ENCODE assay signal across 10 cellular contexts in the genomic region with DNA sequence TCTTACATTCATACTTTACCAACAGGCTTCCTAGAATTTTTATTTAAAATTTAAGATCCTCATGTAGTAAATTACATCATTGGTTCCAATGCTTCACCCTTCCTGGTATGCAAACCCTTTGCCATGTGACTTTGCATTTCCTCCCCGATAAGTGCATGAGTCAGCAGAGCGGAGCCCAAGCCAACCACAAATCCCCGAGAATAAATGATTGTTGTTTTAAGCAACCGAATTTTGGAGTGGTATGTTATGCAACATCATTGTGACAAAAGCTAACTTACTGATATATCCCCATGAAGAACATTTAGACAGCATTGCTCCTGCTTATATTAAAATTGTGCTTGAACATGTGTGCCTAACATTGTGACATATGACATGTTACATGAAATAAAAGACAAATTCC.
DNase-seq lines count a peak whose midpoint lies in the region; ATAC-seq, FAIRE-seq and TF ChIP-seq lines count a peak whose summit lies in the region.
"Had no signal": no experiment of that assay in that cellular context is flagged by ENCODE, and none has a peak within 500 bp of the region (broad histone marks: within the 10 kb centered on the region; RNA-seq: fewer than 3 reads in every experiment).

No MANE protein-coding gene starts in this region.

- peak; percentile 50 for DNase-seq in AG09319 (ENCODE audit: extremely low read depth, low read depth)
- DNase-seq in amniotic epithelial cell (ENCODE audit: low read depth) = peak; percentile 90
- DNase-seq in keratinocyte (ENCODE audit: low read depth, low spot score) = peak; percentile 26
- no peak for DNase-seq in right lobe of liver
- DNase-seq in activated T-cell treated with anti-CD3 and anti-CD28 coated beads, Interleukin-2, amount 50 U/mL, for 4 hours = no peak
- no peak for DNase-seq in neuronal stem cell (ENCODE audit: low spot score)
- DNase-seq: NCI-H187 treated with DMSO at 0.1 percent for 48 hours had no signal

- H2AK5ac ChIP-seq in neuronal stem cell (ENCODE audit: low read depth, low read length) = no peak overlapping the region

- no peak overlapping the region for H3K18ac ChIP-seq in neuronal stem cell (ENCODE audit: low read length)

- dilution Hi-C loops in keratinocyte (cut with MboI; ENCODE audit: extremely low pct_ligation_motif_present, low sequenced_read_pairs) = no loop called here

- H3K4me1 ChIP-seq in HUES6 (ENCODE audit: control insufficient read depth, insufficient read depth, low read length) = peaks cover 17% of the 10 kb centered on the region
- peaks cover 3% of the 10 kb centered on the region for H3K4me1 ChIP-seq in keratinocyte (ENCODE audit: control insufficient read depth, extremely low read depth, insufficient read depth, low read length)
- H3K4me1 ChIP-seq in right lobe of liver = no peaks in the 10 kb centered on the region
- no peaks in the 10 kb centered on the region for H3K4me1 ChIP-seq in neuronal stem cell (ENCODE audit: control insufficient read depth in 2 of 2, insufficient read depth in 1 of 2, low read depth in 1 of 2, low read length in 2 of 2)

- intact Hi-C loops in right lobe of liver (cut with DNase I) = no loop called here

- H3K9ac ChIP-seq in HUES6 (ENCODE audit: low read length) = peak overlapping the region; percentile 26
- no peak overlapping the region for H3K9ac ChIP-seq in keratinocyte (ENCODE audit: control insufficient read depth, extremely low read depth, insufficient read depth, low read length)
- H3K9ac ChIP-seq in neuronal stem cell (ENCODE audit: low read depth, low read length, poor library complexity) = no peak overlapping the region

- WGBS in right lobe of liver (ENCODE audit: insufficient coverage, low coverage, low lambda C conversion rate, missing lambda C conversion rate) = 37% methylated on average over 4 of the region's 4 CpGs
- no CpG with 5 or more reads among the region's 4 CpGs for WGBS in neuronal stem cell (ENCODE audit: extremely low coverage in 2 of 2, insufficient read length in 2 of 2, insufficient replicate concordance in 1 of 2), 2 donors

- H3K4me3 ChIP-seq in HUES6 (ENCODE audit: low read depth, low read length) = no peak overlapping the region; the same call in 1 of the 2 replicates
- H3K4me3 ChIP-seq in keratinocyte (ENCODE audit: control insufficient read depth in 2 of 3, extremely low read depth in 1 of 3, insufficient read depth in 2 of 3, low read depth in 1 of 3, low read length in 3 of 3) = no peak overlapping the region
- no peak overlapping the region for H3K4me3 ChIP-seq in right lobe of liver
- no peak overlapping the region for H3K4me3 ChIP-seq in neuronal stem cell (ENCODE audit: low read length in 2 of 2)

- no peaks in the 10 kb centered on the region for H3K79me2 ChIP-seq in keratinocyte (ENCODE audit: control insufficient read depth, insufficient read depth, low read length)

- H3K36me3 Mint-ChIP-seq in activated T-cell treated with anti-CD3 and anti-CD28 coated beads, Interleukin-2, amount 50 U/mL, for 4 hours (ENCODE audit: insufficient read depth) = no peaks in the 10 kb centered on the region

- no peak overlapping the region for H2BK15ac ChIP-seq in neuronal stem cell (ENCODE audit: low read length)

- TF ChIP-seq CTCF in AG09319 (IDR thresholded peaks at IDR 0.05; ENCODE audit: low read depth, low read length) (no peak), keratinocyte (optimal IDR thresholded peaks at IDR 0.05 in 1 of 3, IDR thresholded peaks at IDR 0.05 in 1 of 3, conservative IDR thresholded peaks at IDR 0.05 in 1 of 3; ENCODE audit: extremely low read depth in 1 of 3, insufficient read depth in 2 of 3, low read length in 3 of 3) (no peak), right lobe of liver (IDR thresholded peaks at IDR 0.05) (no peak)

- H4K8ac ChIP-seq in neuronal stem cell (ENCODE audit: low read depth, low read length) = no peak overlapping the region

- H3K4me2 ChIP-seq in keratinocyte (ENCODE audit: control insufficient read depth, extremely low read depth, insufficient read depth, low read depth, low read length) = no peak overlapping the region
- no peak overlapping the region for H3K4me2 ChIP-seq in neuronal stem cell (ENCODE audit: insufficient read depth, low read length, poor library complexity, severe bottlenecking)

- no peaks in the 10 kb centered on the region for H4K20me1 ChIP-seq in keratinocyte (ENCODE audit: control insufficient read depth, extremely low read depth, insufficient read depth, low read length)

- no peaks in the 10 kb centered on the region for H3K9me1 ChIP-seq in keratinocyte (ENCODE audit: control insufficient read depth, extremely low read depth, insufficient read depth, low read length)

- H4K91ac ChIP-seq in neuronal stem cell (ENCODE audit: low read depth, low read length, poor library complexity) = no peak overlapping the region

- H3K27me3 Mint-ChIP-seq in activated T-cell treated with anti-CD3 and anti-CD28 coated beads, Interleukin-2, amount 50 U/mL, for 4 hours (ENCODE audit: low read depth) = no peaks in the 10 kb centered on the region

- no peaks in the 10 kb centered on the region for H3K79me1 ChIP-seq in neuronal stem cell (ENCODE audit: low read depth, low read length)

- no peak overlapping the region for H3K23ac ChIP-seq in neuronal stem cell (ENCODE audit: low read depth, low read length, poor library complexity)

- no peak overlapping the region for H2BK120ac ChIP-seq in neuronal stem cell (ENCODE audit: low read depth, low read length)

- TF ChIP-seq POLR2A in right lobe of liver (IDR thresholded peaks at IDR 0.05) = no peak

- H2AFZ ChIP-seq in keratinocyte (ENCODE audit: control insufficient read depth, low read length) (no peak overlapping the region), neuronal stem cell (ENCODE audit: low read length) (no peak overlapping the region)

- H3K36me3 ChIP-seq in HUES6 (ENCODE audit: control insufficient read depth, insufficient read depth, low read length) (no peaks in the 10 kb centered on the region), keratinocyte (ENCODE audit: control insufficient read depth in 2 of 2, extremely low read depth in 1 of 2, insufficient read depth in 2 of 2, low read length in 2 of 2) (no peaks in the 10 kb centered on the region), right lobe of liver (no peaks in the 10 kb centered on the region), neuronal stem cell (replicated peaks in 1 of 2; ENCODE audit: control insufficient read depth in 2 of 2, insufficient read depth in 2 of 2, low read length in 2 of 2) (no peaks in the 10 kb centered on the region)

- no peaks in the 10 kb centered on the region for H3K4me1 Mint-ChIP-seq in activated T-cell treated with anti-CD3 and anti-CD28 coated beads, Interleukin-2, amount 50 U/mL, for 4 hours (ENCODE audit: low read depth)

- ATAC-seq in right lobe of liver = no peak
- no peak for ATAC-seq in activated T-cell treated with anti-CD3 and anti-CD28 coated beads, Interleukin-2, amount 50 U/mL, for 4 hours
- ATAC-seq in HG03460 (IDR thresholded peaks at IDR 0.05; ENCODE audit: unreplicated experiment) = no peak

- no peak overlapping the region for H2BK5ac ChIP-seq in neuronal stem cell (ENCODE audit: low read length)

- no peak overlapping the region for H3K14ac ChIP-seq in neuronal stem cell (ENCODE audit: low read length)

- no peaks in the 10 kb centered on the region for H3K9me3 Mint-ChIP-seq in activated T-cell treated with anti-CD3 and anti-CD28 coated beads, Interleukin-2, amount 50 U/mL, for 4 hours

- no peaks in the 10 kb centered on the region for H3K9me3 ChIP-seq in HUES6 (ENCODE audit: control insufficient read depth, insufficient read depth, low read depth, low read length)
- H3K9me3 ChIP-seq in keratinocyte (ENCODE audit: control insufficient read depth, low read depth, low read length) = no peaks in the 10 kb centered on the region
- H3K9me3 ChIP-seq in right lobe of liver = no peaks in the 10 kb centered on the region
- no peaks in the 10 kb centered on the region for H3K9me3 ChIP-seq in neuronal stem cell (replicated peaks in 1 of 2; ENCODE audit: control insufficient read depth in 2 of 2, insufficient read depth in 1 of 2, low read depth in 1 of 2, low read length in 2 of 2)

- no peak overlapping the region for H2BK12ac ChIP-seq in neuronal stem cell (ENCODE audit: low read length)

- no peak overlapping the region for H3K4ac ChIP-seq in neuronal stem cell (ENCODE audit: low read length)

- no peak overlapping the region for H3K4me3 Mint-ChIP-seq in activated T-cell treated with anti-CD3 and anti-CD28 coated beads, Interleukin-2, amount 50 U/mL, for 4 hours

- no peaks in the 10 kb centered on the region for H3K27me3 ChIP-seq in HUES6 (ENCODE audit: control insufficient read depth, insufficient read depth, low read length)
- no peaks in the 10 kb centered on the region for H3K27me3 ChIP-seq in keratinocyte (ENCODE audit: control insufficient read depth, extremely low read depth, insufficient read depth, low read length)
- no peaks in the 10 kb centered on the region for H3K27me3 ChIP-seq in right lobe of liver
- no peaks in the 10 kb centered on the region for H3K27me3 ChIP-seq in neuronal stem cell (ENCODE audit: control insufficient read depth in 3 of 3, insufficient read depth in 3 of 3, low read depth in 1 of 3, low read length in 3 of 3)

- H3K27ac ChIP-seq in HUES6 (ENCODE audit: low read depth, low read length) (peak overlapping the region; percentile 59), keratinocyte (ENCODE audit: control insufficient read depth, insufficient read depth, low read length) (no peak overlapping the region), right lobe of liver (no peak overlapping the region), neuronal stem cell (replicated peaks; ENCODE audit: low read length) (no peak overlapping the region)

- FAIRE-seq in keratinocyte (lab: Jason Lieb, UNC) = peak; percentile 36
- FAIRE-seq: G401.6 had no signal

Comparison
In these comparisons a context has a peak if more than half of its experiments do, and no peak if none do; other contexts are left out.
1. DNase-seq: peak in AG09319 (single experiment), amniotic epithelial cell (single experiment) and keratinocyte (single experiment); none in right lobe of liver (0 of 3), activated T-cell treated with anti-CD3 and anti-CD28 coated beads, Interleukin-2, amount 50 U/mL, for 4 hours (single experiment) and neuronal stem cell (single experiment).